ENCODE assay signal across 1 cellular context in the genomic region with DNA sequence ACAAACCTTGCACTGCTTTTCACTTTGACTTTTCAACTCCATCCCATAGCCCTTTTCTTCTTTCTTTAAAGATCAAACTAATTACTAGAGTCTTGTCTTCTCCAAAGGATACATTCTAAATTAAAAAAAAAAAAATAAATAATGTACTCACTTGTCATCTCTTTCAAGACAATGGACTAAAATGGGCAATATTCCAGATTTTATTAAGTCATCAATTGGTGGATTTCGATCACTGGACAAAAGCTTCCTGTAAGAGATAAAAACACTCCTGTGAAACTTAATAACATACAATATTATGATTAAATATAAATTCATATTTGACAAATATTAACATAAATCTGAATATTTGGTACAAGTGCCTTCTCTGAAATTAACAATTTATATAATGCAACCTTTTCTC.
TF ChIP-seq lines count a peak whose summit lies in the region.

No MANE protein-coding gene starts in this region.

TF ChIP-seq in GM23338, 12 proteins besides CTCF, POLR2A, EP300 and RAD21 (continued from another document):
- TF ChIP-seq, protein P1, sequence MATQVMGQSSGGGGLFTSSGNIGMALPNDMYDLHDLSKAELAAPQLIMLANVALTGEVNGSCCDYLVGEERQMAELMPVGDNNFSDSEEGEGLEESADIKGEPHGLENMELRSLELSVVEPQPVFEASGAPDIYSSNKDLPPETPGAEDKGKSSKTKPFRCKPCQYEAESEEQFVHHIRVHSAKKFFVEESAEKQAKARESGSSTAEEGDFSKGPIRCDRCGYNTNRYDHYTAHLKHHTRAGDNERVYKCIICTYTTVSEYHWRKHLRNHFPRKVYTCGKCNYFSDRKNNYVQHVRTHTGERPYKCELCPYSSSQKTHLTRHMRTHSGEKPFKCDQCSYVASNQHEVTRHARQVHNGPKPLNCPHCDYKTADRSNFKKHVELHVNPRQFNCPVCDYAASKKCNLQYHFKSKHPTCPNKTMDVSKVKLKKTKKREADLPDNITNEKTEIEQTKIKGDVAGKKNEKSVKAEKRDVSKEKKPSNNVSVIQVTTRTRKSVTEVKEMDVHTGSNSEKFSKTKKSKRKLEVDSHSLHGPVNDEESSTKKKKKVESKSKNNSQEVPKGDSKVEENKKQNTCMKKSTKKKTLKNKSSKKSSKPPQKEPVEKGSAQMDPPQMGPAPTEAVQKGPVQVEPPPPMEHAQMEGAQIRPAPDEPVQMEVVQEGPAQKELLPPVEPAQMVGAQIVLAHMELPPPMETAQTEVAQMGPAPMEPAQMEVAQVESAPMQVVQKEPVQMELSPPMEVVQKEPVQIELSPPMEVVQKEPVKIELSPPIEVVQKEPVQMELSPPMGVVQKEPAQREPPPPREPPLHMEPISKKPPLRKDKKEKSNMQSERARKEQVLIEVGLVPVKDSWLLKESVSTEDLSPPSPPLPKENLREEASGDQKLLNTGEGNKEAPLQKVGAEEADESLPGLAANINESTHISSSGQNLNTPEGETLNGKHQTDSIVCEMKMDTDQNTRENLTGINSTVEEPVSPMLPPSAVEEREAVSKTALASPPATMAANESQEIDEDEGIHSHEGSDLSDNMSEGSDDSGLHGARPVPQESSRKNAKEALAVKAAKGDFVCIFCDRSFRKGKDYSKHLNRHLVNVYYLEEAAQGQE (IDR thresholded peaks at IDR 0.05; ENCODE audit: unreplicated experiment), result no peak
- TF ChIP-seq, protein P2, sequence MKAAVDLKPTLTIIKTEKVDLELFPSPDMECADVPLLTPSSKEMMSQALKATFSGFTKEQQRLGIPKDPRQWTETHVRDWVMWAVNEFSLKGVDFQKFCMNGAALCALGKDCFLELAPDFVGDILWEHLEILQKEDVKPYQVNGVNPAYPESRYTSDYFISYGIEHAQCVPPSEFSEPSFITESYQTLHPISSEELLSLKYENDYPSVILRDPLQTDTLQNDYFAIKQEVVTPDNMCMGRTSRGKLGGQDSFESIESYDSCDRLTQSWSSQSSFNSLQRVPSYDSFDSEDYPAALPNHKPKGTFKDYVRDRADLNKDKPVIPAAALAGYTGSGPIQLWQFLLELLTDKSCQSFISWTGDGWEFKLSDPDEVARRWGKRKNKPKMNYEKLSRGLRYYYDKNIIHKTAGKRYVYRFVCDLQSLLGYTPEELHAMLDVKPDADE (IDR thresholded peaks at IDR 0.05), result no peak
- TF ChIP-seq, protein P3, sequence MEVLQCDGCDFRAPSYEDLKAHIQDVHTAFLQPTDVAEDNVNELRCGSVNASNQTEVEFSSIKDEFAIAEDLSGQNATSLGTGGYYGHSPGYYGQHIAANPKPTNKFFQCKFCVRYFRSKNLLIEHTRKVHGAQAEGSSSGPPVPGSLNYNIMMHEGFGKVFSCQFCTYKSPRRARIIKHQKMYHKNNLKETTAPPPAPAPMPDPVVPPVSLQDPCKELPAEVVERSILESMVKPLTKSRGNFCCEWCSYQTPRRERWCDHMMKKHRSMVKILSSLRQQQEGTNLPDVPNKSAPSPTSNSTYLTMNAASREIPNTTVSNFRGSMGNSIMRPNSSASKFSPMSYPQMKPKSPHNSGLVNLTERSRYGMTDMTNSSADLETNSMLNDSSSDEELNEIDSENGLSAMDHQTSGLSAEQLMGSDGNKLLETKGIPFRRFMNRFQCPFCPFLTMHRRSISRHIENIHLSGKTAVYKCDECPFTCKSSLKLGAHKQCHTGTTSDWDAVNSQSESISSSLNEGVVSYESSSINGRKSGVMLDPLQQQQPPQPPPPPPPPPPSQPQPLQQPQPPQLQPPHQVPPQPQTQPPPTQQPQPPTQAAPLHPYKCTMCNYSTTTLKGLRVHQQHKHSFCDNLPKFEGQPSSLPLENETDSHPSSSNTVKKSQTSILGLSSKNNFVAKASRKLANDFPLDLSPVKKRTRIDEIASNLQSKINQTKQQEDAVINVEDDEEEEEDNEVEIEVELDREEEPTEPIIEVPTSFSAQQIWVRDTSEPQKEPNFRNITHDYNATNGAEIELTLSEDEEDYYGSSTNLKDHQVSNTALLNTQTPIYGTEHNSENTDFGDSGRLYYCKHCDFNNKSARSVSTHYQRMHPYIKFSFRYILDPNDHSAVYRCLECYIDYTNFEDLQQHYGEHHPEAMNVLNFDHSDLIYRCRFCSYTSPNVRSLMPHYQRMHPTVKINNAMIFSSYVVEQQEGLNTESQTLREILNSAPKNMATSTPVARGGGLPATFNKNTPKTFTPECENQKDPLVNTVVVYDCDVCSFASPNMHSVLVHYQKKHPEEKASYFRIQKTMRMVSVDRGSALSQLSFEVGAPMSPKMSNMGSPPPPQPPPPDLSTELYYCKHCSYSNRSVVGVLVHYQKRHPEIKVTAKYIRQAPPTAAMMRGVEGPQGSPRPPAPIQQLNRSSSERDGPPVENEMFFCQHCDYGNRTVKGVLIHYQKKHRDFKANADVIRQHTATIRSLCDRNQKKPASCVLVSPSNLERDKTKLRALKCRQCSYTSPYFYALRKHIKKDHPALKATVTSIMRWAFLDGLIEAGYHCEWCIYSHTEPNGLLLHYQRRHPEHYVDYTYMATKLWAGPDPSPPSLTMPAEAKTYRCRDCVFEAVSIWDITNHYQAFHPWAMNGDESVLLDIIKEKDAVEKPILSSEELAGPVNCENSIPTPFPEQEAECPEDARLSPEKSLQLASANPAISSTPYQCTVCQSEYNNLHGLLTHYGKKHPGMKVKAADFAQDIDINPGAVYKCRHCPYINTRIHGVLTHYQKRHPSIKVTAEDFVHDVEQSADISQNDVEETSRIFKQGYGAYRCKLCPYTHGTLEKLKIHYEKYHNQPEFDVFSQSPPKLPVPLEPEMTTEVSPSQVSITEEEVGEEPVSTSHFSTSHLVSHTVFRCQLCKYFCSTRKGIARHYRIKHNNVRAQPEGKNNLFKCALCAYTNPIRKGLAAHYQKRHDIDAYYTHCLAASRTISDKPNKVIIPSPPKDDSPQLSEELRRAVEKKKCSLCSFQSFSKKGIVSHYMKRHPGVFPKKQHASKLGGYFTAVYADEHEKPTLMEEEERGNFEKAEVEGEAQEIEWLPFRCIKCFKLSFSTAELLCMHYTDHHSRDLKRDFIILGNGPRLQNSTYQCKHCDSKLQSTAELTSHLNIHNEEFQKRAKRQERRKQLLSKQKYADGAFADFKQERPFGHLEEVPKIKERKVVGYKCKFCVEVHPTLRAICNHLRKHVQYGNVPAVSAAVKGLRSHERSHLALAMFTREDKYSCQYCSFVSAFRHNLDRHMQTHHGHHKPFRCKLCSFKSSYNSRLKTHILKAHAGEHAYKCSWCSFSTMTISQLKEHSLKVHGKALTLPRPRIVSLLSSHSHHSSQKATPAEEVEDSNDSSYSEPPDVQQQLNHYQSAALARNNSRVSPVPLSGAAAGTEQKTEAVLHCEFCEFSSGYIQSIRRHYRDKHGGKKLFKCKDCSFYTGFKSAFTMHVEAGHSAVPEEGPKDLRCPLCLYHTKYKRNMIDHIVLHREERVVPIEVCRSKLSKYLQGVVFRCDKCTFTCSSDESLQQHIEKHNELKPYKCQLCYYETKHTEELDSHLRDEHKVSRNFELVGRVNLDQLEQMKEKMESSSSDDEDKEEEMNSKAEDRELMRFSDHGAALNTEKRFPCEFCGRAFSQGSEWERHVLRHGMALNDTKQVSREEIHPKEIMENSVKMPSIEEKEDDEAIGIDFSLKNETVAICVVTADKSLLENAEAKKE (CRISPR knock-in tag; IDR thresholded peaks at IDR 0.05), result no peak
- no peak for TF ChIP-seq CREB1 (CRISPR knock-in tag; IDR thresholded peaks at IDR 0.05; ENCODE audit: low read depth)
- no peak for TF ChIP-seq JUNB (IDR thresholded peaks at IDR 0.05; ENCODE audit: unreplicated experiment)
- no peak for TF ChIP-seq STAT1 (IDR thresholded peaks at IDR 0.05; ENCODE audit: unreplicated experiment)
- TF ChIP-seq EZH2phosphoT487 (IDR thresholded peaks at IDR 0.05; ENCODE audit: unreplicated experiment), result no peak
- no peak for TF ChIP-seq ZNF331 (CRISPR knock-in tag; IDR thresholded peaks at IDR 0.05; ENCODE audit: low read depth)
- TF ChIP-seq POLR2AphosphoS5 (IDR thresholded peaks at IDR 0.05; ENCODE audit: low read depth), result no peak
- TF ChIP-seq ZNF114 (CRISPR knock-in tag; IDR thresholded peaks at IDR 0.05), result no peak
